Comparison of ENCODE assay signal across 8 cellular contexts in genomic region chr6:158207452-158207788, GRCh38. TPM values are rescaled to one million over a fixed set of nuclear protein-coding genes. Genes with fewer than 3 reads are reported as not detected.
DNase-seq lines count a peak whose midpoint lies in the region; ATAC-seq and TF ChIP-seq lines count a peak whose summit lies in the region.

No MANE protein-coding gene starts in this region.

- H3K36me3 ChIP-seq in SJCRH30, result no peaks in the 10 kb centered on the region

- peak; percentile 73 for DNase-seq in M059J (ENCODE audit: low read depth)
- DNase-seq in fibroblast of villous mesenchyme (ENCODE audit: low read depth), result peak; percentile 73
- no peak for DNase-seq in anterior cingulate cortex (lab: John Stamatoyannopoulos, UW)
- DNase-seq in mesenteric fat pad (ENCODE audit: low spot score), result no peak
- no peak for DNase-seq in SJCRH30
- no peak for DNase-seq in NCI-H2171 (lab: John Stamatoyannopoulos, UW)

- H3K27me3 ChIP-seq in SJCRH30, result no peaks in the 10 kb centered on the region

- no peak for TF ChIP-seq CTCF in fibroblast of villous mesenchyme (IDR thresholded peaks at IDR 0.05; ENCODE audit: insufficient read depth, low read depth, low read length)

- H3K4me1 ChIP-seq in SJCRH30, result peaks cover 4% of the 10 kb centered on the region; the same call in 1 of the 2 replicates

- H3K9me3 ChIP-seq in SJCRH30 (replicated peaks), result no peaks in the 10 kb centered on the region

- peak; percentile 90 for ATAC-seq in GM18508 (IDR thresholded peaks at IDR 0.05; ENCODE audit: insufficient read depth, unreplicated experiment)
- ATAC-seq in GM21737 (IDR thresholded peaks at IDR 0.05; ENCODE audit: unreplicated experiment), result peak; percentile 94

- H3K27ac ChIP-seq in SJCRH30, result no peak overlapping the region

- H3K4me3 ChIP-seq in fibroblast of villous mesenchyme (ENCODE audit: low read depth, low read length) (no peak overlapping the region), SJCRH30 (no peak overlapping the region)

RNA-seq across cellular contexts. Expression of gene GTF2H5, which starts 39.3 kb away (rescaled TPM):
- total RNA-seq in M059J (2014; rRNA removed; shearing (Covaris generic)), result 10.5 and 19.0 TPM in 2 replicates
- total RNA-seq in fibroblast of villous mesenchyme, result 5.8 and 8.6 TPM in 2 replicates
- 22.4 TPM for total RNA-seq in mesenteric fat pad
- total RNA-seq in SJCRH30 (2014; rRNA removed; shearing (Covaris generic)), result 6.7 and 7.9 TPM in 2 replicates

RNA-seq across cellular contexts. Expression of gene SERAC1, which starts 39.4 kb away (rescaled TPM):
- total RNA-seq in M059J (2014; rRNA removed; shearing (Covaris generic)), result 11.4 and 14.8 TPM in 2 replicates
- total RNA-seq in fibroblast of villous mesenchyme (13.2 and 26.3 TPM in 2 replicates), mesenteric fat pad (4.9 TPM)
- 11.2 and 12.3 TPM in 2 replicates for total RNA-seq in SJCRH30 (2014; rRNA removed; shearing (Covaris generic))

Comparison
In these comparisons a context has a peak if more than half of its experiments do, and no peak if none do; other contexts are left out.
1. DNase-seq: peak in M059J (single experiment) and fibroblast of villous mesenchyme (single experiment); none in anterior cingulate cortex (0 of 58), mesenteric fat pad (single experiment), SJCRH30 (0 of 2) and NCI-H2171 (single experiment).